1 cellular context compared by ENCODE assay signal in genomic region chr15:76987896-76988860, GRCh38.
TF ChIP-seq lines count a peak whose summit lies in the region.

No MANE protein-coding gene starts in this region.

TF ChIP-seq in GM12878, 131 proteins besides CTCF, POLR2A, EP300 and RAD21 (continued from another document and continues in another):
- TF ChIP-seq RB1 (IDR thresholded peaks at IDR 0.05; ENCODE audit: borderline replicate concordance) (no peak), SIX5 (IDR thresholded peaks at IDR 0.05; ENCODE audit: low read depth, low read length, severe bottlenecking) (no peak), NR2C2 (IDR thresholded peaks at IDR 0.05; ENCODE audit: borderline replicate concordance, control insufficient read depth, insufficient read length, low read depth) (no peak), PML (IDR thresholded peaks at IDR 0.05; ENCODE audit: low read length) (peak; percentile 42; the same call in 1 of the 2 replicates), KLF5 (IDR thresholded peaks at IDR 0.05; ENCODE audit: partially characterized antibody) (no peak), IKZF2 (IDR thresholded peaks at IDR 0.05) (peak; percentile 99), SUPT20H (IDR thresholded peaks at IDR 0.05; ENCODE audit: borderline replicate concordance, control insufficient read depth, low read depth, low read length) (no peak), MLLT1 (IDR thresholded peaks at IDR 0.05) (peak; percentile 66), RAD51 (IDR thresholded peaks at IDR 0.05) (no peak), PKNOX1 (IDR thresholded peaks at IDR 0.05) (peak; percentile 63; the same call in 1 of the 2 replicates), TCF12 (IDR thresholded peaks at IDR 0.05; ENCODE audit: low read depth, low read length) (peak; percentile 72), FOXM1 (IDR thresholded peaks at IDR 0.05; ENCODE audit: low read depth, low read length) (peak; percentile 86), ATF7 (IDR thresholded peaks at IDR 0.05; ENCODE audit: low read depth) (peak; percentile 91), CBX3 (IDR thresholded peaks at IDR 0.05; ENCODE audit: borderline replicate concordance, low read depth) (no peak), ZBTB4 (CRISPR knock-in tag; IDR thresholded peaks at IDR 0.05) (no peak), CREB1 (IDR thresholded peaks at IDR 0.05; ENCODE audit: low read depth) (peak; percentile 64), BCL11A (IDR thresholded peaks at IDR 0.05; ENCODE audit: low read depth, low read length) (peak; percentile 94), MEF2A (IDR thresholded peaks at IDR 0.05; ENCODE audit: insufficient read depth, low read depth, low read length) (0 out of 2 replicates have a peak, but pooled peaks have one; percentile 29), MYB (IDR thresholded peaks at IDR 0.05; ENCODE audit: borderline replicate concordance, low read depth, low read length) (peak; percentile 78), PAX8 (IDR thresholded peaks at IDR 0.05) (no peak), SP1 (IDR thresholded peaks at IDR 0.05; ENCODE audit: low read depth, low read length) (peak; percentile 74), GABPA (IDR thresholded peaks at IDR 0.05; ENCODE audit: low read depth) (0 out of 2 replicates have a peak, but pooled peaks have one; percentile 25), CEBPB (IDR thresholded peaks at IDR 0.05; ENCODE audit: borderline replicate concordance in 1 of 2, low read depth in 2 of 2, low read length in 2 of 2) (no peak), NBN (IDR thresholded peaks at IDR 0.05) (peak; percentile 89), SREBF1 (IDR thresholded peaks at IDR 0.05; ENCODE audit: low read length) (no peak), ELK1 (IDR thresholded peaks at IDR 0.05; ENCODE audit: low read depth, low read length) (no peak), BACH1 (IDR thresholded peaks at IDR 0.05; ENCODE audit: borderline replicate concordance) (peak; percentile 77; the same call in 1 of the 2 replicates), GATAD2B (conservative IDR thresholded peaks at IDR 0.05; ENCODE audit: low read depth) (peak; percentile 89), NRF1 (conservative IDR thresholded peaks at IDR 0.05; ENCODE audit: low read depth, low read length) (no peak), IRF4 (IDR thresholded peaks at IDR 0.05; ENCODE audit: low read depth, low read length) (peak; percentile 93), EGR1 (IDR thresholded peaks at IDR 0.05; ENCODE audit: borderline replicate concordance in 1 of 2, low read depth in 2 of 2, low read length in 2 of 2) (peak in 1 of 2 experiments; percentile 63; a peak in 1 of 3 replicates), HDGF (IDR thresholded peaks at IDR 0.05) (no peak), POLR2AphosphoS2 (IDR thresholded peaks at IDR 0.05; ENCODE audit: low read depth, low read length) (no peak), SPI1 (IDR thresholded peaks at IDR 0.05; ENCODE audit: borderline replicate concordance, insufficient read depth, low read depth, low read length) (peak; percentile 59), WRNIP1 (IDR thresholded peaks at IDR 0.05; ENCODE audit: borderline replicate concordance, low read depth, low read length) (0 out of 2 replicates have a peak, but pooled peaks have one; percentile 14), TBL1XR1 (IDR thresholded peaks at IDR 0.05; ENCODE audit: low read depth, low read length) (0 out of 2 replicates have a peak, but pooled peaks have one; percentile 22)
- TF ChIP-seq, protein P1, sequence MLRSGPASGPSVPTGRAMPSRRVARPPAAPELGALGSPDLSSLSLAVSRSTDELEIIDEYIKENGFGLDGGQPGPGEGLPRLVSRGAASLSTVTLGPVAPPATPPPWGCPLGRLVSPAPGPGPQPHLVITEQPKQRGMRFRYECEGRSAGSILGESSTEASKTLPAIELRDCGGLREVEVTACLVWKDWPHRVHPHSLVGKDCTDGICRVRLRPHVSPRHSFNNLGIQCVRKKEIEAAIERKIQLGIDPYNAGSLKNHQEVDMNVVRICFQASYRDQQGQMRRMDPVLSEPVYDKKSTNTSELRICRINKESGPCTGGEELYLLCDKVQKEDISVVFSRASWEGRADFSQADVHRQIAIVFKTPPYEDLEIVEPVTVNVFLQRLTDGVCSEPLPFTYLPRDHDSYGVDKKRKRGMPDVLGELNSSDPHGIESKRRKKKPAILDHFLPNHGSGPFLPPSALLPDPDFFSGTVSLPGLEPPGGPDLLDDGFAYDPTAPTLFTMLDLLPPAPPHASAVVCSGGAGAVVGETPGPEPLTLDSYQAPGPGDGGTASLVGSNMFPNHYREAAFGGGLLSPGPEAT (IDR thresholded peaks at IDR 0.05; ENCODE audit: low read depth) = peak; percentile 95
- TF ChIP-seq, protein P2, sequence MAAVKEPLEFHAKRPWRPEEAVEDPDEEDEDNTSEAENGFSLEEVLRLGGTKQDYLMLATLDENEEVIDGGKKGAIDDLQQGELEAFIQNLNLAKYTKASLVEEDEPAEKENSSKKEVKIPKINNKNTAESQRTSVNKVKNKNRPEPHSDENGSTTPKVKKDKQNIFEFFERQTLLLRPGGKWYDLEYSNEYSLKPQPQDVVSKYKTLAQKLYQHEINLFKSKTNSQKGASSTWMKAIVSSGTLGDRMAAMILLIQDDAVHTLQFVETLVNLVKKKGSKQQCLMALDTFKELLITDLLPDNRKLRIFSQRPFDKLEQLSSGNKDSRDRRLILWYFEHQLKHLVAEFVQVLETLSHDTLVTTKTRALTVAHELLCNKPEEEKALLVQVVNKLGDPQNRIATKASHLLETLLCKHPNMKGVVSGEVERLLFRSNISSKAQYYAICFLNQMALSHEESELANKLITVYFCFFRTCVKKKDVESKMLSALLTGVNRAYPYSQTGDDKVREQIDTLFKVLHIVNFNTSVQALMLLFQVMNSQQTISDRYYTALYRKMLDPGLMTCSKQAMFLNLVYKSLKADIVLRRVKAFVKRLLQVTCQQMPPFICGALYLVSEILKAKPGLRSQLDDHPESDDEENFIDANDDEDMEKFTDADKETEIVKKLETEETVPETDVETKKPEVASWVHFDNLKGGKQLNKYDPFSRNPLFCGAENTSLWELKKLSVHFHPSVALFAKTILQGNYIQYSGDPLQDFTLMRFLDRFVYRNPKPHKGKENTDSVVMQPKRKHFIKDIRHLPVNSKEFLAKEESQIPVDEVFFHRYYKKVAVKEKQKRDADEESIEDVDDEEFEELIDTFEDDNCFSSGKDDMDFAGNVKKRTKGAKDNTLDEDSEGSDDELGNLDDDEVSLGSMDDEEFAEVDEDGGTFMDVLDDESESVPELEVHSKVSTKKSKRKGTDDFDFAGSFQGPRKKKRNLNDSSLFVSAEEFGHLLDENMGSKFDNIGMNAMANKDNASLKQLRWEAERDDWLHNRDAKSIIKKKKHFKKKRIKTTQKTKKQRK (IDR thresholded peaks at IDR 0.05; ENCODE audit: low read depth, low read length) = no peak
- TF ChIP-seq, protein P3, sequence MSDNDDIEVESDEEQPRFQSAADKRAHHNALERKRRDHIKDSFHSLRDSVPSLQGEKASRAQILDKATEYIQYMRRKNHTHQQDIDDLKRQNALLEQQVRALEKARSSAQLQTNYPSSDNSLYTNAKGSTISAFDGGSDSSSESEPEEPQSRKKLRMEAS (IDR thresholded peaks at IDR 0.05; ENCODE audit: low read depth, low read length) = no peak
- TF ChIP-seq, protein P4, sequence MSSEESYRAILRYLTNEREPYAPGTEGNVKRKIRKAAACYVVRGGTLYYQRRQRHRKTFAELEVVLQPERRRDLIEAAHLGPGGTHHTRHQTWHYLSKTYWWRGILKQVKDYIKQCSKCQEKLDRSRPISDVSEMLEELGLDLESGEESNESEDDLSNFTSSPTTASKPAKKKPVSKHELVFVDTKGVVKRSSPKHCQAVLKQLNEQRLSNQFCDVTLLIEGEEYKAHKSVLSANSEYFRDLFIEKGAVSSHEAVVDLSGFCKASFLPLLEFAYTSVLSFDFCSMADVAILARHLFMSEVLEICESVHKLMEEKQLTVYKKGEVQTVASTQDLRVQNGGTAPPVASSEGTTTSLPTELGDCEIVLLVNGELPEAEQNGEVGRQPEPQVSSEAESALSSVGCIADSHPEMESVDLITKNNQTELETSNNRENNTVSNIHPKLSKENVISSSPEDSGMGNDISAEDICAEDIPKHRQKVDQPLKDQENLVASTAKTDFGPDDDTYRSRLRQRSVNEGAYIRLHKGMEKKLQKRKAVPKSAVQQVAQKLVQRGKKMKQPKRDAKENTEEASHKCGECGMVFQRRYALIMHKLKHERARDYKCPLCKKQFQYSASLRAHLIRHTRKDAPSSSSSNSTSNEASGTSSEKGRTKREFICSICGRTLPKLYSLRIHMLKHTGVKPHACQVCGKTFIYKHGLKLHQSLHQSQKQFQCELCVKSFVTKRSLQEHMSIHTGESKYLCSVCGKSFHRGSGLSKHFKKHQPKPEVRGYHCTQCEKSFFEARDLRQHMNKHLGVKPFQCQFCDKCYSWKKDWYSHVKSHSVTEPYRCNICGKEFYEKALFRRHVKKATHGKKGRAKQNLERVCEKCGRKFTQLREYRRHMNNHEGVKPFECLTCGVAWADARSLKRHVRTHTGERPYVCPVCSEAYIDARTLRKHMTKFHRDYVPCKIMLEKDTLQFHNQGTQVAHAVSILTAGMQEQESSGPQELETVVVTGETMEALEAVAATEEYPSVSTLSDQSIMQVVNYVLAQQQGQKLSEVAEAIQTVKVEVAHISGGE (CRISPR knock-in tag; IDR thresholded peaks at IDR 0.05) = no peak
- TF ChIP-seq, protein P5, sequence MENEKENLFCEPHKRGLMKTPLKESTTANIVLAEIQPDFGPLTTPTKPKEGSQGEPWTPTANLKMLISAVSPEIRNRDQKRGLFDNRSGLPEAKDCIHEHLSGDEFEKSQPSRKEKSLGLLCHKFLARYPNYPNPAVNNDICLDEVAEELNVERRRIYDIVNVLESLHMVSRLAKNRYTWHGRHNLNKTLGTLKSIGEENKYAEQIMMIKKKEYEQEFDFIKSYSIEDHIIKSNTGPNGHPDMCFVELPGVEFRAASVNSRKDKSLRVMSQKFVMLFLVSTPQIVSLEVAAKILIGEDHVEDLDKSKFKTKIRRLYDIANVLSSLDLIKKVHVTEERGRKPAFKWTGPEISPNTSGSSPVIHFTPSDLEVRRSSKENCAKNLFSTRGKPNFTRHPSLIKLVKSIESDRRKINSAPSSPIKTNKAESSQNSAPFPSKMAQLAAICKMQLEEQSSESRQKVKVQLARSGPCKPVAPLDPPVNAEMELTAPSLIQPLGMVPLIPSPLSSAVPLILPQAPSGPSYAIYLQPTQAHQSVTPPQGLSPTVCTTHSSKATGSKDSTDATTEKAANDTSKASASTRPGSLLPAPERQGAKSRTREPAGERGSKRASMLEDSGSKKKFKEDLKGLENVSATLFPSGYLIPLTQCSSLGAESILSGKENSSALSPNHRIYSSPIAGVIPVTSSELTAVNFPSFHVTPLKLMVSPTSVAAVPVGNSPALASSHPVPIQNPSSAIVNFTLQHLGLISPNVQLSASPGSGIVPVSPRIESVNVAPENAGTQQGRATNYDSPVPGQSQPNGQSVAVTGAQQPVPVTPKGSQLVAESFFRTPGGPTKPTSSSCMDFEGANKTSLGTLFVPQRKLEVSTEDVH (IDR thresholded peaks at IDR 0.05; ENCODE audit: low read depth, partially characterized antibody) = no peak
